In the genomic region with DNA sequence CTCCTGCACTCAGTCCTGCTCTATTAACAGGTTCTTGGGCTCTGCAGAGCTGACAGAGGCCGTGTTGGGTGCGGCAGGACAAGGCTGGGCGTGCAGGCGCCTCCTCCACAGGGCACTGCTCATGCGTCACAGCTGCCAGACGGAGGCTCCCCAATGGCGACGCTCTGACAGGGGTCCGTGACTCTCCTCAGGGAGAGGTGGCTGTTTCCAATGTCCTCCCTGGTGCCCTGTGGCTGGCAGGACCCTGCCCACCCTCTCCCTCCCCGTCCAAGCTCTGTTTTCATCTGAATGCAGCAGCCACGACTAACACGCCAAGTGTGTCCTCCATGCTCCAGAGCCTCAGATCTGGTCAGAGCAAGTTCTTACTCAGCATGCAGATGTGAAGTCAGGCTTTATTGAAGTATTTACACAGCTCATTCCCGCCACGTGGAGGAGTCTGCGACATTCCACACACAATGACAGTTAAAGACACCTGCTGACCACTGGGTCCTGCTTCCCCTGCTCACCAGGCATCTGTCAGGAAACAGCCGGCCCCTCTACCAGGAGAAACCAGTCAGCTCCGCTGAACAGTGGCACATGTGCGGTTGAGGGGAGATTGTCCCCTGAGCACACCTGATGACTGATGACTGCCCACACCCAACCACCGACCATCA, we compare ENCODE assay signal across 12 cellular contexts.
DNase-seq lines count a peak whose midpoint lies in the region; ATAC-seq, FAIRE-seq and TF ChIP-seq lines count a peak whose summit lies in the region.
"Had no signal": no experiment of that assay in that cellular context is flagged by ENCODE, and none has a peak within 500 bp of the region (broad histone marks: within the 10 kb centered on the region; RNA-seq: fewer than 3 reads in every experiment).

No MANE protein-coding gene starts in this region.

- H3K9me3 ChIP-seq in kidney (ENCODE audit: control insufficient read depth in 1 of 2, low read length in 2 of 2), result no peaks in the 10 kb centered on the region
- H3K9me3 ChIP-seq in tibial artery, result no peaks in the 10 kb centered on the region

- intact Hi-C loops in kidney (cut with DNase I), result no loop called here
- intact Hi-C loops in tibial artery (cut with DNase I; ENCODE audit: low total_unique reads), result no loop called here

- FAIRE-seq in kidney (lab: Jason Lieb, UNC), result no peak
- FAIRE-seq: urothelium cell line had no signal

- H3K27me3 ChIP-seq in tibial artery, result no peaks in the 10 kb centered on the region

- no peaks in the 10 kb centered on the region for H3K9me3 Mint-ChIP-seq in activated T-cell treated with anti-CD3 and anti-CD28 coated beads, Interleukin-2, amount 50 U/mL, for 4 hours
- H3K9me3 Mint-ChIP-seq: T-cell had no signal

- H3K36me3 Mint-ChIP-seq in activated T-cell treated with anti-CD3 and anti-CD28 coated beads, Interleukin-2, amount 50 U/mL, for 4 hours (ENCODE audit: insufficient read depth), result no peaks in the 10 kb centered on the region
- H3K36me3 Mint-ChIP-seq: T-cell had no signal

- H3K36me3 ChIP-seq in kidney (ENCODE audit: control insufficient read depth in 1 of 2, insufficient read depth in 2 of 2, low read length in 2 of 2), result no peaks in the 10 kb centered on the region
- no peaks in the 10 kb centered on the region for H3K36me3 ChIP-seq in tibial artery

- H3K4me3 ChIP-seq in kidney (ENCODE audit: low read length in 2 of 2) (peak overlapping the region in 1 of 2 donors; percentile 52), tibial artery (no peak overlapping the region)

- no peak overlapping the region for H3K4me3 Mint-ChIP-seq in activated T-cell treated with anti-CD3 and anti-CD28 coated beads, Interleukin-2, amount 50 U/mL, for 4 hours
- H3K4me3 Mint-ChIP-seq: T-cell had no signal

- H3K27ac ChIP-seq in kidney (ENCODE audit: low read depth in 2 of 2, low read length in 2 of 2) (peak overlapping the region; percentile 23 to 63), tibial artery (peak overlapping the region in 1 of 2 donors; percentile 95)

- DNase-seq in activated T-cell treated with anti-CD3 and anti-CD28 coated beads, Interleukin-2, amount 50 U/mL, for 48 hours, result peak; percentile 14
- no peak for DNase-seq in activated T-cell treated with anti-CD3 and anti-CD28 coated beads, Interleukin-2, amount 50 U/mL, for 4 hours
- DNase-seq in NCI-H774 (lab: John Stamatoyannopoulos, UW), result peak; percentile 7
- DNase-seq in kidney, result no peak
- DNase-seq in tibial artery, result peak; percentile 18 to 63
- DNase-seq in stimulated activated CD4-positive, alpha-beta T cell treated with anti-CD3 and anti-CD28 coated beads, Interleukin-15, amount 100 ng/mL, for 24 hours, result no peak
- DNase-seq: C1 segment of cervical spinal cord, midbrain had no signal

- peaks cover 5 to 27% of the 10 kb centered on the region in 2 donors for H3K4me1 ChIP-seq in kidney (ENCODE audit: control insufficient read depth in 1 of 2, insufficient read depth in 1 of 2, low read depth in 1 of 2, low read length in 2 of 2)
- H3K4me1 ChIP-seq in tibial artery, result peaks cover 0 to 54% (median 28%) of the 10 kb centered on the region in 4 donors

- peak overlapping the region in 1 of 2 donors; percentile 46 for H3K9ac ChIP-seq in kidney (ENCODE audit: low read length in 2 of 2)

- no peak for ATAC-seq in activated T-cell treated with anti-CD3 and anti-CD28 coated beads, Interleukin-2, amount 50 U/mL, for 4 hours
- no peak for ATAC-seq in GM18909 (IDR thresholded peaks at IDR 0.05; ENCODE audit: poor library complexity, unreplicated experiment)
- ATAC-seq in HG02588 (IDR thresholded peaks at IDR 0.05; ENCODE audit: unreplicated experiment), result no peak
- ATAC-seq: T-cell had no signal

- peaks cover 5% of the 10 kb centered on the region for H3K4me1 Mint-ChIP-seq in activated T-cell treated with anti-CD3 and anti-CD28 coated beads, Interleukin-2, amount 50 U/mL, for 4 hours (ENCODE audit: low read depth)

- no peak for TF ChIP-seq CTCF in kidney (IDR thresholded peaks at IDR 0.05; ENCODE audit: borderline replicate concordance, extremely low read depth, insufficient read depth)
- no peak for TF ChIP-seq CTCF in tibial artery (IDR thresholded peaks at IDR 0.05)

- H3K27me3 Mint-ChIP-seq in activated T-cell treated with anti-CD3 and anti-CD28 coated beads, Interleukin-2, amount 50 U/mL, for 4 hours (ENCODE audit: low read depth), result peaks cover 54% of the 10 kb centered on the region

Comparison
In these comparisons a context has a peak if more than half of its experiments do, and no peak if none do; other contexts are left out.
1. DNase-seq: peak in activated T-cell treated with anti-CD3 and anti-CD28 coated beads, Interleukin-2, amount 50 U/mL, for 48 hours (2 of 2), NCI-H774 (single experiment) and tibial artery (2 of 2); none in activated T-cell treated with anti-CD3 and anti-CD28 coated beads, Interleukin-2, amount 50 U/mL, for 4 hours (single experiment), kidney (single experiment) and stimulated activated CD4-positive, alpha-beta T cell treated with anti-CD3 and anti-CD28 coated beads, Interleukin-15, amount 100 ng/mL, for 24 hours (single experiment).